7 cellular contexts compared by ENCODE assay signal in the genomic region with DNA sequence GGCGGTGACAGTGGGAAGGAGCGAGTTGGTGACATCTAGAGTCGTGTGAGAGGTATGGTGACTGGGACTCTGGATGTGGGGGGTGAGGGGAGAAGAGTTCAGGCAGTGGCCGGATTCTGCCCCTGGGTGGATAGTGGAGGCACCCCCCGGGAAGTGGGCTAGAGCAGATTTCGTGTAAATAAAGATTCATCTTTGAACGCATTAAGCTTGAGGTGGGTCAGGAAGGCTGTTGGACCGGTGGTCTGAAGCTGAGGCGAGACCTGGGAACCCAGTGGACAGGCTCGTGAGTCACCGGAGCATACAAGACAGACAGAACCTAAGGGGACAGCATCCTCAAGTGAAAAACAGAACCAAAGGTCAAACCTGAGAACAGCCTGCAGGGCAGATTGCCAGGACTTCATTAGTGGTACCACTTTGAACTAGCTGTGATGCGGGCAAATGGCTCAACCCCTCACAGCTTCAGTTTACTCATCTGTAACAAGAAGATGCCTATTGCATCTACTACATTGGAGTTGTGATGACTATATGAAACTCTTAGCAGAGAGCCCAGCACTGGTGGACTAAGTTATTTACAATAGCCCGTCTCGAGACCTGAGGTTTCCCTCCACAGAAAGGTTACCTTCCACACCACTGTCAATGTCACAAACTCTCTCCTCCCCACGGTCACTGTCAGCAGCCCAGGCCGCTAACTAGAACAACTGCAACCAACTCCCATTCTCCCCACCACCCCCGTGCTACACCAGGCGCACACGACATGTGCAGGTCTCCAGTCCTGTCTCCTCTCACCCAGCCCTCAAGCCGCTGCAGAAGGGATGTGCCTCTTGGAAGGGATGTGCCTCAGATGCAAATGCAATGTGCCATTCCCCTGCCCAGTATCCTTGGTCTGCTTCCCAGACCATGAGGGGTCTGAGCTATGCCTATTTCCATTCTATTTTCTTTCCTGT. TPM values are rescaled to one million over a fixed set of nuclear protein-coding genes. Genes with fewer than 3 reads are reported as not detected.
DNase-seq lines count a peak whose midpoint lies in the region; ATAC-seq and TF ChIP-seq lines count a peak whose summit lies in the region.

No MANE protein-coding gene starts in this region.

- peak overlapping the region; percentile 68 for H2BK5ac ChIP-seq in IMR-90 (ENCODE audit: low read depth, low read length, poor library complexity, severe bottlenecking)

- H3K4me3 ChIP-seq in IMR-90 (ENCODE audit: insufficient read depth, low read depth, low read length) (peak overlapping the region; percentile 78), adrenal gland (peak overlapping the region in 3 of 4 donors; percentile 25 to 92 (median 62)), thoracic aorta (peak overlapping the region; percentile 89)

- peak overlapping the region; percentile 82; the same call in 1 of the 2 replicates for H3K14ac ChIP-seq in IMR-90 (replicated peaks; ENCODE audit: low read depth, low read length)

- intact Hi-C loops in IMR-90 (cut with micrococcal nuclease), result no loop called here
- intact Hi-C loops in adrenal gland (cut with DNase I), result no loop called here

- H2AK5ac ChIP-seq in IMR-90 (ENCODE audit: low read depth, low read length), result peak overlapping the region; percentile 38; the same call in 1 of the 2 replicates

- ATAC-seq in IMR-90 (ENCODE audit: low read depth), result no peak
- ATAC-seq in thoracic aorta (ENCODE audit: insufficient number of reproducible peaks, low FRiP score, low read depth), result no peak
- no peak for ATAC-seq in GM18867 (IDR thresholded peaks at IDR 0.05; ENCODE audit: unreplicated experiment)

- in situ Hi-C loops in IMR-90 (cut with MboI; ENCODE audit: low sequenced_read_pairs), result no loop called here

- dilution Hi-C loops in IMR-90 (cut with HindIII; ENCODE audit: low sequenced_read_pairs, unreplicated experiment), result no loop called here

- WGBS in IMR-90 (ENCODE audit: extremely low coverage in 2 of 2, insufficient read length in 1 of 2), 2 experiments, result 66% methylated on average over 11 of the region's 20 CpGs; no CpG with 5 or more reads in 1 of the 2 experiments
- 53 to 56% (median 55%) methylated on average over 19 to 20 of the region's 20 CpGs for WGBS in adrenal gland, 4 donors

- no peak overlapping the region for H2BK20ac ChIP-seq in IMR-90 (ENCODE audit: low read depth, low read length)

- BruUV-seq in IMR-90 (replicated peaks; lab: Mats Ljungman, UMichigan), result no TSS peak

- H3K56ac ChIP-seq in IMR-90 (ENCODE audit: extremely low read depth, insufficient read depth, low read length), result no peak overlapping the region

- H4K8ac ChIP-seq in IMR-90 (ENCODE audit: low read depth in 2 of 2, low read length in 2 of 2), result peak overlapping the region; percentile 15 to 79; a peak in 2 of 4 replicates

- H4K91ac ChIP-seq in IMR-90 (ENCODE audit: insufficient read depth, low read depth, low read length), result no peak overlapping the region; the same call in 1 of the 2 replicates

- peak overlapping the region; percentile 83 for H2AK9ac ChIP-seq in IMR-90 (replicated peaks; ENCODE audit: low read depth, low read length, poor library complexity)

- peak overlapping the region; percentile 83 for H3K4ac ChIP-seq in IMR-90 (ENCODE audit: low read depth, low read length)

- H2BK120ac ChIP-seq in IMR-90 (ENCODE audit: low read depth, low read length), result peak overlapping the region; percentile 53; the same call in 1 of the 2 replicates

- DNase-seq in IMR-90, result peak; percentile 10
- peak in 3 of 7 donors; percentile 32 to 74 (median 53) for DNase-seq in adrenal gland
- DNase-seq in thoracic aorta (ENCODE audit: low spot score), result no peak
- DNase-seq in NCI-H510A treated with DMSO at 0.1 percent for 48 hours (lab: John Stamatoyannopoulos, UW), result no peak

- H2AFZ ChIP-seq in IMR-90 (replicated peaks; ENCODE audit: low read length, poor library complexity), result peak overlapping the region; percentile 100

- peak overlapping the region; percentile 69; the same call in 1 of the 2 replicates for H3K23ac ChIP-seq in IMR-90 (ENCODE audit: low read depth, low read length)

- H3K27ac ChIP-seq in IMR-90 (ENCODE audit: insufficient read depth, low read length), result peak overlapping the region; percentile 67; the same call in 1 of the 2 replicates
- peak overlapping the region in 3 of 5 donors; percentile 73 to 89 (median 87) for H3K27ac ChIP-seq in adrenal gland
- peak overlapping the region; percentile 79 for H3K27ac ChIP-seq in layer of hippocampus (ENCODE audit: low read depth, low read length)
- H3K27ac ChIP-seq in thoracic aorta, result peak overlapping the region in 1 of 2 donors; percentile 19

- peak overlapping the region; percentile 70 for H3K9ac ChIP-seq in IMR-90 (ENCODE audit: low read depth, low read length)

- CTCF ChIA-PET in IMR-90 (lab: Yijun Ruan, JAX), result no interaction called here

- H3K36me3 ChIP-seq in IMR-90 (ENCODE audit: control insufficient read depth, insufficient read depth, low read length) (no peaks in the 10 kb centered on the region), adrenal gland (replicated peaks in 1 of 2) (no peaks in the 10 kb centered on the region), thoracic aorta (no peaks in the 10 kb centered on the region)

- TF ChIP-seq POLR2A in IMR-90 (IDR thresholded peaks at IDR 0.05; ENCODE audit: low read depth, low read length) (no peak), adrenal gland (IDR thresholded peaks at IDR 0.05) (no peak)

- H3K4me2 ChIP-seq in IMR-90 (ENCODE audit: low read depth, low read length), result peak overlapping the region; percentile 78

- peaks cover 8% of the 10 kb centered on the region for H3K4me1 ChIP-seq in IMR-90 (ENCODE audit: control insufficient read depth, insufficient read depth, low read length)
- peaks cover 8 to 21% of the 10 kb centered on the region in 2 donors for H3K4me1 ChIP-seq in adrenal gland (replicated peaks in 1 of 2)
- peaks cover 15 to 20% of the 10 kb centered on the region in 2 donors for H3K4me1 ChIP-seq in thoracic aorta (ENCODE audit: control insufficient read depth in 1 of 2, low read depth in 2 of 2)

- H3K9me3 ChIP-seq in IMR-90 (ENCODE audit: control insufficient read depth, insufficient read depth, low read length) (no peaks in the 10 kb centered on the region), adrenal gland (replicated peaks in 1 of 3) (no peaks in the 10 kb centered on the region), thoracic aorta (no peaks in the 10 kb centered on the region)

- POLR2A ChIA-PET in IMR-90 (lab: Charles Lee; ENCODE audit: unreplicated experiment), result no interaction called here

- H4K5ac ChIP-seq in IMR-90 (ENCODE audit: low read depth, low read length), result peak overlapping the region; percentile 14; the same call in 1 of the 2 replicates

- H2BK15ac ChIP-seq in IMR-90 (ENCODE audit: low read depth, low read length), result peak overlapping the region; percentile 61; the same call in 1 of the 3 replicates

- H3K27me3 ChIP-seq in IMR-90 (ENCODE audit: control insufficient read depth, insufficient read depth, low read length) (no peaks in the 10 kb centered on the region), adrenal gland (no peaks in the 10 kb centered on the region), layer of hippocampus (ENCODE audit: control insufficient read depth, insufficient read depth, low read length) (no peaks in the 10 kb centered on the region), thoracic aorta (replicated peaks; ENCODE audit: insufficient read depth) (no peaks in the 10 kb centered on the region)

- H3K9me1 ChIP-seq in IMR-90 (ENCODE audit: insufficient read depth, low read length), result peaks cover 20% of the 10 kb centered on the region

- TF ChIP-seq CTCF in GM12873 (IDR thresholded peaks at IDR 0.05; ENCODE audit: insufficient read depth, low read depth, low read length, missing control alignments) (peak; percentile 1), IMR-90 (conservative IDR thresholded peaks at IDR 0.05; ENCODE audit: low read depth, low read length) (no peak), adrenal gland (IDR thresholded peaks at IDR 0.05) (no peak), thoracic aorta (IDR thresholded peaks at IDR 0.05) (no peak)

- TF ChIP-seq RAD21 in IMR-90 (IDR thresholded peaks at IDR 0.05; ENCODE audit: low read length), result no peak

- peak overlapping the region; percentile 49; the same call in 1 of the 2 replicates for H3K18ac ChIP-seq in IMR-90 (ENCODE audit: low read depth, low read length)

- peaks cover 14 to 36% of the 10 kb centered on the region in 2 experiments for H3K79me1 ChIP-seq in IMR-90 (ENCODE audit: low read depth in 1 of 2, low read length in 2 of 2)

- peaks cover 7% of the 10 kb centered on the region; the same call in 1 of the 2 replicates for H4K20me1 ChIP-seq in IMR-90 (ENCODE audit: insufficient read depth, low read length)

TF ChIP-seq in IMR-90, 13 proteins besides CTCF, POLR2A, EP300 and RAD21:
- no peak for TF ChIP-seq SMC3 (IDR thresholded peaks at IDR 0.05; ENCODE audit: low read depth, low read length)
- no peak for TF ChIP-seq BHLHE40 (IDR thresholded peaks at IDR 0.05; ENCODE audit: low read depth, low read length)
- no peak for TF ChIP-seq CEBPB (IDR thresholded peaks at IDR 0.05; ENCODE audit: low read depth, low read length)
- no peak for TF ChIP-seq RCOR1 (IDR thresholded peaks at IDR 0.05; ENCODE audit: insufficient replicate concordance, low read length)

RNA-seq across cellular contexts. Expression of gene CLN6, which starts 0.9 kb away (rescaled TPM):
- total RNA-seq in IMR-90 (2012; rRNA removed) (5.3 and 6.5 TPM in 2 replicates), adrenal gland (10 to 100 TPM; 15.3 to 36.6 (median 25.8) TPM), thoracic aorta (10 to 100 TPM; 18.5 to 22.9 TPM)
- polyA plus RNA-seq in IMR-90 (2012; rRNA removed) (31.9 and 33.8 TPM in 2 replicates), adrenal gland (10 to 100 TPM; 22.8 to 33.0 (median 27.8) TPM)
- 7.8 and 31.2 TPM in 2 replicates for polyA plus RNA-seq in IMR-90 (2012; cell fraction: cytosol; rRNA removed)
- 26.1 and 47.2 TPM in 2 replicates for polyA plus RNA-seq in IMR-90 (2012; cell fraction: nucleus; rRNA removed; ENCODE audit: low replicate concordance)

RNA-seq across cellular contexts. Expression of gene CALML4, which starts 25.3 kb away (rescaled TPM):
- total RNA-seq in IMR-90 (2012; rRNA removed), result 0.36 and 0.56 TPM in 2 replicates
- 0.89 and 1.3 TPM in 2 replicates for polyA plus RNA-seq in IMR-90 (2012; rRNA removed)
- 0.25 and 0.43 TPM in 2 replicates for polyA plus RNA-seq in IMR-90 (2012; cell fraction: cytosol; rRNA removed)
- 2.5 and 7.9 TPM in 2 replicates for polyA plus RNA-seq in IMR-90 (2012; cell fraction: nucleus; rRNA removed; ENCODE audit: low replicate concordance)
- total RNA-seq in adrenal gland, result 1 to 10 TPM; 3.3 to 8.4 (median 6.7) TPM
- 10 to 100 TPM in 2 of 3 donors, 1 to 10 TPM in 1; 8.6 to 25.1 (median 18.0) TPM for polyA plus RNA-seq in adrenal gland
- 1 to 10 TPM; 1.6 to 7.7 TPM for total RNA-seq in thoracic aorta

RNA-seq across cellular contexts. Expression of gene FEM1B, which starts 47.1 kb away (rescaled TPM):
- 47.2 and 51.4 TPM in 2 replicates for total RNA-seq in IMR-90 (2012; rRNA removed)
- polyA plus RNA-seq in IMR-90 (2012; rRNA removed), result 16.2 and 16.9 TPM in 2 replicates
- polyA plus RNA-seq in IMR-90 (2012; cell fraction: cytosol; rRNA removed), result 3.0 and 4.1 TPM in 2 replicates
- polyA plus RNA-seq in IMR-90 (2012; cell fraction: nucleus; rRNA removed; ENCODE audit: low replicate concordance), result 3.5 and 17.2 TPM in 2 replicates
- 10 to 100 TPM; 25.2 to 57.7 (median 43.8) TPM for total RNA-seq in adrenal gland
- polyA plus RNA-seq in adrenal gland, result 10 to 100 TPM in 1 of 3 donors, 1 to 10 TPM in 2; 7.0 to 35.7 (median 9.3) TPM
- total RNA-seq in thoracic aorta, result 10 to 100 TPM; 31.1 to 56.2 TPM
